ENCODE assay signal across 1 cellular context in the genomic region with DNA sequence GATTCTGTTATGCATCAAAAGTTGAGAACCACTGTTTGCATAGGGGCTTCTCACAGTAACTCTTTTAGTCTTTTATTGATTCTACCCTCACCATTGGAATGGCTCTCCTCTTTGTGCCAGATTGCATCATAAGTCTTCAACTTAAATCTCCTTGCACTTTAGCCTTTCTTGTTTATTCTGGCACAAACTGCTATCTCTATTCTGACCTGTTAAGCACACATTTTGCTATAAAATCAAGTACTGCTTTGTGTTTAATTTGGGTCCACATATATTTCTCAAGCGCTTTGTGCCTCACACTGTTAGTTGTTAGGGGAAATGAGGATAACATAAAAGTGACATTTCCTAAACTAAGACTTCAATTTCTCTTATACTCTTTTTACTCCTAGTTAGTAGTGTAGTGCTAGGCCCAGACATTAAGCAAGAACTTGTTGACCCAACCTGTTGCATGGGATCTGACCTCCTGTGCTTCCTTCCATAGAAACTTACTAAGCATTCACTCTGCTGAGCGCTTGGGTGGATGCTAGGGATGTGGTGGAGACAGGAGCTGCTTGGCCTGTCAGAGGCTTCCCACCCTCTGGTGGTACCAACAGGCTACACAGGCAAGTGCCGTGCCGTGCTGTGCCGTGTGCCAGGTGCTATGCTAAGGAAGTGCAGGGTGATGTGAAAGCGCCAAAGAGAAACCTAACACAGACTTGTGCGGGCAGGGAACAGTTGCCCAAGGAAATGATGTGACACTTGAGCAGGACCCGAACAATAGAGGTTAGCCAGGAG.
TF ChIP-seq lines count a peak whose summit lies in the region.

No MANE protein-coding gene starts in this region.

TF ChIP-seq in HepG2, 621 proteins besides CTCF, POLR2A, EP300 and RAD21 (continued from another document and continues in another):
- TF ChIP-seq, protein P1, sequence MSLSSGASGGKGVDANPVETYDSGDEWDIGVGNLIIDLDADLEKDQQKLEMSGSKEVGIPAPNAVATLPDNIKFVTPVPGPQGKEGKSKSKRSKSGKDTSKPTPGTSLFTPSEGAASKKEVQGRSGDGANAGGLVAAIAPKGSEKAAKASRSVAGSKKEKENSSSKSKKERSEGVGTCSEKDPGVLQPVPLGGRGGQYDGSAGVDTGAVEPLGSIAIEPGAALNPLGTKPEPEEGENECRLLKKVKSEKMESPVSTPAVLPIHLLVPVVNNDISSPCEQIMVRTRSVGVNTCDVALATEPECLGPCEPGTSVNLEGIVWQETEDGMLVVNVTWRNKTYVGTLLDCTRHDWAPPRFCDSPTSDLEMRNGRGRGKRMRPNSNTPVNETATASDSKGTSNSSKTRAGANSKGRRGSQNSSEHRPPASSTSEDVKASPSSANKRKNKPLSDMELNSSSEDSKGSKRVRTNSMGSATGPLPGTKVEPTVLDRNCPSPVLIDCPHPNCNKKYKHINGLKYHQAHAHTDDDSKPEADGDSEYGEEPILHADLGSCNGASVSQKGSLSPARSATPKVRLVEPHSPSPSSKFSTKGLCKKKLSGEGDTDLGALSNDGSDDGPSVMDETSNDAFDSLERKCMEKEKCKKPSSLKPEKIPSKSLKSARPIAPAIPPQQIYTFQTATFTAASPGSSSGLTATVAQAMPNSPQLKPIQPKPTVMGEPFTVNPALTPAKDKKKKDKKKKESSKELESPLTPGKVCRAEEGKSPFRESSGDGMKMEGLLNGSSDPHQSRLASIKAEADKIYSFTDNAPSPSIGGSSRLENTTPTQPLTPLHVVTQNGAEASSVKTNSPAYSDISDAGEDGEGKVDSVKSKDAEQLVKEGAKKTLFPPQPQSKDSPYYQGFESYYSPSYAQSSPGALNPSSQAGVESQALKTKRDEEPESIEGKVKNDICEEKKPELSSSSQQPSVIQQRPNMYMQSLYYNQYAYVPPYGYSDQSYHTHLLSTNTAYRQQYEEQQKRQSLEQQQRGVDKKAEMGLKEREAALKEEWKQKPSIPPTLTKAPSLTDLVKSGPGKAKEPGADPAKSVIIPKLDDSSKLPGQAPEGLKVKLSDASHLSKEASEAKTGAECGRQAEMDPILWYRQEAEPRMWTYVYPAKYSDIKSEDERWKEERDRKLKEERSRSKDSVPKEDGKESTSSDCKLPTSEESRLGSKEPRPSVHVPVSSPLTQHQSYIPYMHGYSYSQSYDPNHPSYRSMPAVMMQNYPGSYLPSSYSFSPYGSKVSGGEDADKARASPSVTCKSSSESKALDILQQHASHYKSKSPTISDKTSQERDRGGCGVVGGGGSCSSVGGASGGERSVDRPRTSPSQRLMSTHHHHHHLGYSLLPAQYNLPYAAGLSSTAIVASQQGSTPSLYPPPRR (CRISPR knock-in tag; IDR thresholded peaks at IDR 0.05; ENCODE audit: borderline replicate concordance), result peak; percentile 89
- TF ChIP-seq TGIF2 (CRISPR knock-in tag; IDR thresholded peaks at IDR 0.05), result no peak; the same call in 1 of the 2 replicates
- no peak for TF ChIP-seq ARNT (IDR thresholded peaks at IDR 0.05)
- TF ChIP-seq DPF2 (CRISPR knock-in tag; IDR thresholded peaks at IDR 0.05; ENCODE audit: borderline replicate concordance, low read depth), result peak; percentile 83; the same call in 1 of the 2 replicates
- TF ChIP-seq, protein P2, sequence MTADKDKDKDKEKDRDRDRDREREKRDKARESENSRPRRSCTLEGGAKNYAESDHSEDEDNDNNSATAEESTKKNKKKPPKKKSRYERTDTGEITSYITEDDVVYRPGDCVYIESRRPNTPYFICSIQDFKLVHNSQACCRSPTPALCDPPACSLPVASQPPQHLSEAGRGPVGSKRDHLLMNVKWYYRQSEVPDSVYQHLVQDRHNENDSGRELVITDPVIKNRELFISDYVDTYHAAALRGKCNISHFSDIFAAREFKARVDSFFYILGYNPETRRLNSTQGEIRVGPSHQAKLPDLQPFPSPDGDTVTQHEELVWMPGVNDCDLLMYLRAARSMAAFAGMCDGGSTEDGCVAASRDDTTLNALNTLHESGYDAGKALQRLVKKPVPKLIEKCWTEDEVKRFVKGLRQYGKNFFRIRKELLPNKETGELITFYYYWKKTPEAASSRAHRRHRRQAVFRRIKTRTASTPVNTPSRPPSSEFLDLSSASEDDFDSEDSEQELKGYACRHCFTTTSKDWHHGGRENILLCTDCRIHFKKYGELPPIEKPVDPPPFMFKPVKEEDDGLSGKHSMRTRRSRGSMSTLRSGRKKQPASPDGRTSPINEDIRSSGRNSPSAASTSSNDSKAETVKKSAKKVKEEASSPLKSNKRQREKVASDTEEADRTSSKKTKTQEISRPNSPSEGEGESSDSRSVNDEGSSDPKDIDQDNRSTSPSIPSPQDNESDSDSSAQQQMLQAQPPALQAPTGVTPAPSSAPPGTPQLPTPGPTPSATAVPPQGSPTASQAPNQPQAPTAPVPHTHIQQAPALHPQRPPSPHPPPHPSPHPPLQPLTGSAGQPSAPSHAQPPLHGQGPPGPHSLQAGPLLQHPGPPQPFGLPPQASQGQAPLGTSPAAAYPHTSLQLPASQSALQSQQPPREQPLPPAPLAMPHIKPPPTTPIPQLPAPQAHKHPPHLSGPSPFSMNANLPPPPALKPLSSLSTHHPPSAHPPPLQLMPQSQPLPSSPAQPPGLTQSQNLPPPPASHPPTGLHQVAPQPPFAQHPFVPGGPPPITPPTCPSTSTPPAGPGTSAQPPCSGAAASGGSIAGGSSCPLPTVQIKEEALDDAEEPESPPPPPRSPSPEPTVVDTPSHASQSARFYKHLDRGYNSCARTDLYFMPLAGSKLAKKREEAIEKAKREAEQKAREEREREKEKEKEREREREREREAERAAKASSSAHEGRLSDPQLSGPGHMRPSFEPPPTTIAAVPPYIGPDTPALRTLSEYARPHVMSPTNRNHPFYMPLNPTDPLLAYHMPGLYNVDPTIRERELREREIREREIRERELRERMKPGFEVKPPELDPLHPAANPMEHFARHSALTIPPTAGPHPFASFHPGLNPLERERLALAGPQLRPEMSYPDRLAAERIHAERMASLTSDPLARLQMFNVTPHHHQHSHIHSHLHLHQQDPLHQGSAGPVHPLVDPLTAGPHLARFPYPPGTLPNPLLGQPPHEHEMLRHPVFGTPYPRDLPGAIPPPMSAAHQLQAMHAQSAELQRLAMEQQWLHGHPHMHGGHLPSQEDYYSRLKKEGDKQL (CRISPR knock-in tag; IDR thresholded peaks at IDR 0.05; ENCODE audit: low read depth), result peak; percentile 84; the same call in 1 of the 2 replicates
- TF ChIP-seq ZNF253 (CRISPR knock-in tag; IDR thresholded peaks at IDR 0.05; ENCODE audit: borderline replicate concordance), result no peak
- TF ChIP-seq, protein P3, sequence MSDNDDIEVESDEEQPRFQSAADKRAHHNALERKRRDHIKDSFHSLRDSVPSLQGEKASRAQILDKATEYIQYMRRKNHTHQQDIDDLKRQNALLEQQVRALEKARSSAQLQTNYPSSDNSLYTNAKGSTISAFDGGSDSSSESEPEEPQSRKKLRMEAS (IDR thresholded peaks at IDR 0.05), result peak; percentile 63
- TF ChIP-seq JUN (CRISPR knock-in tag; IDR thresholded peaks at IDR 0.05), result 0 out of 2 replicates have a peak, but pooled peaks have one; percentile 54
- TF ChIP-seq SYNCRIP (IDR thresholded peaks at IDR 0.05; ENCODE audit: insufficient read depth, low read depth, low read length), result no peak
- TF ChIP-seq, protein P4, sequence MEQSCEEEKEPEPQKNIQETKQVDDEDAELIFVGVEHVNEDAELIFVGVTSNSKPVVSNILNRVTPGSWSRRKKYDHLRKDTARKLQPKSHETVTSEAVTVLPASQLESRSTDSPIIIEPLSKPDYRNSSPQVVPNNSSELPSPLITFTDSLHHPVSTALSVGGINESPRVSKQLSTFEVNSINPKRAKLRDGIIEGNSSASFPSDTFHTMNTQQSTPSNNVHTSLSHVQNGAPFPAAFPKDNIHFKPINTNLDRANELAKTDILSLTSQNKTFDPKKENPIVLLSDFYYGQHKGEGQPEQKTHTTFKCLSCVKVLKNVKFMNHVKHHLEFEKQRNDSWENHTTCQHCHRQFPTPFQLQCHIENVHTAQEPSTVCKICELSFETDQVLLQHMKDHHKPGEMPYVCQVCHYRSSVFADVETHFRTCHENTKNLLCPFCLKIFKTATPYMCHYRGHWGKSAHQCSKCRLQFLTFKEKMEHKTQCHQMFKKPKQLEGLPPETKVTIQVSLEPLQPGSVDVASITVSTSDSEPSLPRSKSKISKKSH (CRISPR knock-in tag; IDR thresholded peaks at IDR 0.05; ENCODE audit: borderline replicate concordance), result no peak
- TF ChIP-seq CREM (IDR thresholded peaks at IDR 0.05), result peak; percentile 85
- TF ChIP-seq CREM (CRISPR knock-in tag; IDR thresholded peaks at IDR 0.05), result no peak
- TF ChIP-seq, protein P5, sequence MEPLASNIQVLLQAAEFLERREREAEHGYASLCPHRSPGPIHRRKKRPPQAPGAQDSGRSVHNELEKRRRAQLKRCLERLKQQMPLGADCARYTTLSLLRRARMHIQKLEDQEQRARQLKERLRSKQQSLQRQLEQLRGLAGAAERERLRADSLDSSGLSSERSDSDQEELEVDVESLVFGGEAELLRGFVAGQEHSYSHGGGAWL (CRISPR knock-in tag; IDR thresholded peaks at IDR 0.05), result no peak
- 0 out of 2 replicates have a peak, but pooled peaks have one; percentile 31 for TF ChIP-seq IRF2 (CRISPR knock-in tag; IDR thresholded peaks at IDR 0.05)
- TF ChIP-seq CCAR2 (optimal IDR thresholded peaks at IDR 0.05; ENCODE audit: low read depth, low read length), result peak; percentile 85
- TF ChIP-seq RORA (CRISPR knock-in tag; IDR thresholded peaks at IDR 0.05), result no peak
- TF ChIP-seq HOXD1 (CRISPR knock-in tag; IDR thresholded peaks at IDR 0.05), result peak; percentile 90; the same call in 1 of the 2 replicates
- TF ChIP-seq, protein P6, sequence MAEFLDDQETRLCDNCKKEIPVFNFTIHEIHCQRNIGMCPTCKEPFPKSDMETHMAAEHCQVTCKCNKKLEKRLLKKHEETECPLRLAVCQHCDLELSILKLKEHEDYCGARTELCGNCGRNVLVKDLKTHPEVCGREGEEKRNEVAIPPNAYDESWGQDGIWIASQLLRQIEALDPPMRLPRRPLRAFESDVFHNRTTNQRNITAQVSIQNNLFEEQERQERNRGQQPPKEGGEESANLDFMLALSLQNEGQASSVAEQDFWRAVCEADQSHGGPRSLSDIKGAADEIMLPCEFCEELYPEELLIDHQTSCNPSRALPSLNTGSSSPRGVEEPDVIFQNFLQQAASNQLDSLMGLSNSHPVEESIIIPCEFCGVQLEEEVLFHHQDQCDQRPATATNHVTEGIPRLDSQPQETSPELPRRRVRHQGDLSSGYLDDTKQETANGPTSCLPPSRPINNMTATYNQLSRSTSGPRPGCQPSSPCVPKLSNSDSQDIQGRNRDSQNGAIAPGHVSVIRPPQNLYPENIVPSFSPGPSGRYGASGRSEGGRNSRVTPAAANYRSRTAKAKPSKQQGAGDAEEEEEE (CRISPR knock-in tag; IDR thresholded peaks at IDR 0.05; ENCODE audit: borderline replicate concordance), result no peak; the same call in 1 of the 2 replicates
- TF ChIP-seq CHD4 (IDR thresholded peaks at IDR 0.05; ENCODE audit: borderline replicate concordance, low read length), result 0 out of 2 replicates have a peak, but pooled peaks have one; percentile 25
- no peak for TF ChIP-seq ZMYM3 (CRISPR knock-in tag; IDR thresholded peaks at IDR 0.05)
- no peak for TF ChIP-seq ZNF615 (CRISPR knock-in tag; IDR thresholded peaks at IDR 0.05; ENCODE audit: borderline replicate concordance)
- TF ChIP-seq, protein P7, sequence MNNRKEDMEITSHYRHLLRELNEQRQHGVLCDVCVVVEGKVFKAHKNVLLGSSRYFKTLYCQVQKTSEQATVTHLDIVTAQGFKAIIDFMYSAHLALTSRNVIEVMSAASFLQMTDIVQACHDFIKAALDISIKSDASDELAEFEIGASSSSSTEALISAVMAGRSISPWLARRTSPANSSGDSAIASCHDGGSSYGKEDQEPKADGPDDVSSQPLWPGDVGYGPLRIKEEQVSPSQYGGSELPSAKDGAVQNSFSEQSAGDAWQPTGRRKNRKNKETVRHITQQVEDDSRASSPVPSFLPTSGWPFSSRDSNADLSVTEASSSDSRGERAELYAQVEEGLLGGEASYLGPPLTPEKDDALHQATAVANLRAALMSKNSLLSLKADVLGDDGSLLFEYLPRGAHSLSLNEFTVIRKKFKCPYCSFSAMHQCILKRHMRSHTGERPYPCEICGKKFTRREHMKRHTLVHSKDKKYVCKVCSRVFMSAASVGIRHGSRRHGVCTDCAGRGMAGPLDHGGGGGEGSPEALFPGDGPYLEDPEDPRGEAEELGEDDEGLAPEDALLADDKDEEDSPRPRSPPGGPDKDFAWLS (CRISPR knock-in tag; IDR thresholded peaks at IDR 0.05; ENCODE audit: borderline replicate concordance), result no peak
- TF ChIP-seq GPN1 (CRISPR knock-in tag; IDR thresholded peaks at IDR 0.05; ENCODE audit: borderline replicate concordance), result no peak
- TF ChIP-seq, protein P8, sequence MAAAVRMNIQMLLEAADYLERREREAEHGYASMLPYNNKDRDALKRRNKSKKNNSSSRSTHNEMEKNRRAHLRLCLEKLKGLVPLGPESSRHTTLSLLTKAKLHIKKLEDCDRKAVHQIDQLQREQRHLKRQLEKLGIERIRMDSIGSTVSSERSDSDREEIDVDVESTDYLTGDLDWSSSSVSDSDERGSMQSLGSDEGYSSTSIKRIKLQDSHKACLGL (CRISPR knock-in tag; IDR thresholded peaks at IDR 0.05), result no peak
- no peak; the same call in 1 of the 2 replicates for TF ChIP-seq KLF15 (CRISPR knock-in tag; IDR thresholded peaks at IDR 0.05; ENCODE audit: borderline replicate concordance)
- TF ChIP-seq, protein P9, sequence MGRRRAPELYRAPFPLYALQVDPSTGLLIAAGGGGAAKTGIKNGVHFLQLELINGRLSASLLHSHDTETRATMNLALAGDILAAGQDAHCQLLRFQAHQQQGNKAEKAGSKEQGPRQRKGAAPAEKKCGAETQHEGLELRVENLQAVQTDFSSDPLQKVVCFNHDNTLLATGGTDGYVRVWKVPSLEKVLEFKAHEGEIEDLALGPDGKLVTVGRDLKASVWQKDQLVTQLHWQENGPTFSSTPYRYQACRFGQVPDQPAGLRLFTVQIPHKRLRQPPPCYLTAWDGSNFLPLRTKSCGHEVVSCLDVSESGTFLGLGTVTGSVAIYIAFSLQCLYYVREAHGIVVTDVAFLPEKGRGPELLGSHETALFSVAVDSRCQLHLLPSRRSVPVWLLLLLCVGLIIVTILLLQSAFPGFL (CRISPR knock-in tag; IDR thresholded peaks at IDR 0.05), result no peak
- no peak for TF ChIP-seq ZNF3 (CRISPR knock-in tag; IDR thresholded peaks at IDR 0.05)
- no peak for TF ChIP-seq TCF7L2 (IDR thresholded peaks at IDR 0.05; ENCODE audit: low read depth, low read length)
- TF ChIP-seq, protein P10, sequence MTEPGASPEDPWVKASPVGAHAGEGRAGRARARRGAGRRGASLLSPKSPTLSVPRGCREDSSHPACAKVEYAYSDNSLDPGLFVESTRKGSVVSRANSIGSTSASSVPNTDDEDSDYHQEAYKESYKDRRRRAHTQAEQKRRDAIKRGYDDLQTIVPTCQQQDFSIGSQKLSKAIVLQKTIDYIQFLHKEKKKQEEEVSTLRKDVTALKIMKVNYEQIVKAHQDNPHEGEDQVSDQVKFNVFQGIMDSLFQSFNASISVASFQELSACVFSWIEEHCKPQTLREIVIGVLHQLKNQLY (CRISPR knock-in tag; IDR thresholded peaks at IDR 0.05), result no peak; the same call in 1 of the 2 replicates
- no peak for TF ChIP-seq ZNF24 (IDR thresholded peaks at IDR 0.05)
- TF ChIP-seq ZSCAN12 (CRISPR knock-in tag; IDR thresholded peaks at IDR 0.05), result no peak
- no peak for TF ChIP-seq ZNF577 (CRISPR knock-in tag; IDR thresholded peaks at IDR 0.05; ENCODE audit: borderline replicate concordance, low read depth)
- TF ChIP-seq, protein P11, sequence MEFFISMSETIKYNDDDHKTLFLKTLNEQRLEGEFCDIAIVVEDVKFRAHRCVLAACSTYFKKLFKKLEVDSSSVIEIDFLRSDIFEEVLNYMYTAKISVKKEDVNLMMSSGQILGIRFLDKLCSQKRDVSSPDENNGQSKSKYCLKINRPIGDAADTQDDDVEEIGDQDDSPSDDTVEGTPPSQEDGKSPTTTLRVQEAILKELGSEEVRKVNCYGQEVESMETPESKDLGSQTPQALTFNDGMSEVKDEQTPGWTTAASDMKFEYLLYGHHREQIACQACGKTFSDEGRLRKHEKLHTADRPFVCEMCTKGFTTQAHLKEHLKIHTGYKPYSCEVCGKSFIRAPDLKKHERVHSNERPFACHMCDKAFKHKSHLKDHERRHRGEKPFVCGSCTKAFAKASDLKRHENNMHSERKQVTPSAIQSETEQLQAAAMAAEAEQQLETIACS (CRISPR knock-in tag; IDR thresholded peaks at IDR 0.05), result no peak
- TF ChIP-seq MIXL1 (CRISPR knock-in tag; IDR thresholded peaks at IDR 0.05), result peak; percentile 85
- no peak for TF ChIP-seq SNAI1 (CRISPR knock-in tag; IDR thresholded peaks at IDR 0.05; ENCODE audit: borderline replicate concordance)
